In the genomic region with DNA sequence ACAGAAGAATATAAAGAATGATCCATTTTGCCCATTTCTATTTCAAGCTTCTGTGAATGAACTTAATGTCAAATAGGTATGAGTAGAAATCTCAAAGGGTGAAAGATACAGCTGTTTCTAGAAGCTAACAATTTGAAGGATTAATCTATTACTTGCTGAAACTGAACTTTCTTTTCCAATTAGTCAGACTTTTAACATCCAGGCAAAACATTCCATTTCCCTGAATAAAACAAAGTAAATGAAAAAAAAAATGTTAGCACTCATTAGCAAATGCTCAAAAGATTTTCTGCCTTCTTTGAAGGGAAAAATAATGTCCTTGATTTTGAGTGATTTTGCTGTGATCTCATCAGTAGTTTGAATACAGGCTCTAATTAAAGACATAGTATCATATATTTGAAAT, we compare ENCODE assay signal across 20 cellular contexts.
DNase-seq lines count a peak whose midpoint lies in the region; TF ChIP-seq lines count a peak whose summit lies in the region.
"Had no signal": no experiment of that assay in that cellular context is flagged by ENCODE, and none has a peak within 500 bp of the region (broad histone marks: within the 10 kb centered on the region; RNA-seq: fewer than 3 reads in every experiment).

No MANE protein-coding gene starts in this region.

- 0 out of 2 replicates have a peak, but pooled peaks cover 10% of the 10 kb centered on the region for H3K4me1 ChIP-seq in GM23248 (ENCODE audit: insufficient read depth)
- H3K4me1 ChIP-seq in vagina = no peaks in the 10 kb centered on the region
- H3K4me1 ChIP-seq: SJCRH30 had no signal

- H3K27me3 ChIP-seq in GM23248 (replicated peaks; ENCODE audit: insufficient read depth) (no peaks in the 10 kb centered on the region), vagina (no peaks in the 10 kb centered on the region)
- H3K27me3 ChIP-seq: SJCRH30 had no signal

- no peak overlapping the region for H3K9ac ChIP-seq in GM23248
- H3K9ac ChIP-seq: KMS-11 had no signal

- TF ChIP-seq CTCF in fibroblast of mammary gland (conservative IDR thresholded peaks at IDR 0.05; ENCODE audit: control insufficient read depth, insufficient read depth, low read depth, low read length) = no peak
- TF ChIP-seq CTCF in vagina (IDR thresholded peaks at IDR 0.05) = no peak

- in situ Hi-C loops in GM23248 (cut with MboI) = no loop called here

- H3K36me3 ChIP-seq in GM23248 (ENCODE audit: low read depth) = no peaks in the 10 kb centered on the region
- H3K36me3 ChIP-seq in vagina = no peaks in the 10 kb centered on the region
- H3K36me3 ChIP-seq: SJCRH30 had no signal

- H3K9me3 ChIP-seq in GM23248 (ENCODE audit: low read depth) (no peaks in the 10 kb centered on the region), vagina (no peaks in the 10 kb centered on the region)
- H3K9me3 ChIP-seq: SJCRH30 had no signal

- TF ChIP-seq POLR2A in vagina (IDR thresholded peaks at IDR 0.05) = no peak

- no peak overlapping the region for H3K4me3 ChIP-seq in GM23248
- H3K4me3 ChIP-seq in fibroblast of mammary gland (ENCODE audit: control insufficient read depth, low read depth, low read length) = no peak overlapping the region
- H3K4me3 ChIP-seq in vagina = no peak overlapping the region
- H3K4me3 ChIP-seq: SJCRH30 had no signal

- H3F3A ChIP-seq in GM23248 (ENCODE audit: insufficient read depth) = no peaks in the 10 kb centered on the region

- H3K4me2 ChIP-seq in GM23248 (ENCODE audit: unreplicated experiment) = no peak overlapping the region
- H3K4me2 ChIP-seq: KMS-11 had no signal

- no peaks in the 10 kb centered on the region for H3K79me2 ChIP-seq in GM23248 (ENCODE audit: insufficient read depth)

- peak; percentile 49 for DNase-seq in GM23248
- peak; percentile 10 for DNase-seq in astrocyte of the hippocampus (ENCODE audit: low read depth, low spot score)
- peak; percentile 2 for DNase-seq in fibroblast of mammary gland (ENCODE audit: low read depth)
- no peak for DNase-seq in vagina (ENCODE audit: extremely low spot score in 2 of 2)
- no peak for DNase-seq in activated gamma-delta T cell (lab: John Stamatoyannopoulos, UW)
- no peak for DNase-seq in NCI-H2029 (lab: John Stamatoyannopoulos, UW)
- DNase-seq in stimulated activated CD4-positive, alpha-beta T cell treated with anti-CD3 and anti-CD28 coated beads, Interleukin-4, amount 100 ng/mL, for 24 hours = no peak
- DNase-seq: C1 segment of cervical spinal cord; CD8-positive, alpha-beta T cell; DMS 273 treated with DMSO at 0.1 percent for 48 hours; DMS79; EL; GF-D8; HCEC 1CT; MM.1S; NCI-H2081; NCI-H2227 treated with DMSO at 0.1 percent for 48 hours; NCI-H69; SJCRH30 had no signal

- H3K9me2 ChIP-seq in GM23248 (ENCODE audit: insufficient read depth) = no peaks in the 10 kb centered on the region

- H4K20me1 ChIP-seq in GM23248 (ENCODE audit: insufficient read depth) = no peaks in the 10 kb centered on the region

- intact Hi-C loops in vagina (cut with DNase I) = no loop called here

- no peak overlapping the region for H3K27ac ChIP-seq in GM23248
- no peak overlapping the region for H3K27ac ChIP-seq in vagina
- H3K27ac ChIP-seq: KMS-11, SJCRH30 had no signal

- H2AFZ ChIP-seq in GM23248 = no peak overlapping the region

Comparison
In these comparisons a context has a peak if more than half of its experiments do, and no peak if none do; other contexts are left out.
1. DNase-seq: peak in GM23248 (single experiment), astrocyte of the hippocampus (single experiment) and fibroblast of mammary gland (single experiment); none in vagina (0 of 2), activated gamma-delta T cell (single experiment), NCI-H2029 (single experiment) and stimulated activated CD4-positive, alpha-beta T cell treated with anti-CD3 and anti-CD28 coated beads, Interleukin-4, amount 100 ng/mL, for 24 hours (single experiment).